In genomic region chr3:9422712-9423424, GRCh38 we compare ENCODE assay signal across 8 cellular contexts. TPM values are rescaled to one million over a fixed set of nuclear protein-coding genes. Genes with fewer than 3 reads are reported as not detected.
DNase-seq lines count a peak whose midpoint lies in the region; ATAC-seq, FAIRE-seq and TF ChIP-seq lines count a peak whose summit lies in the region.

No MANE protein-coding gene starts in this region.

- H3K9me3 ChIP-seq in SK-N-SH (no peaks in the 10 kb centered on the region), HepG2 (ENCODE audit: low read length) (no peaks in the 10 kb centered on the region), stomach (no peaks in the 10 kb centered on the region)

- TF ChIP-seq CTCF in NB4 (IDR thresholded peaks at IDR 0.05; ENCODE audit: low read depth, low read length): peak; percentile 10
- peak; percentile 77 for TF ChIP-seq CTCF in SK-N-SH (IDR thresholded peaks at IDR 0.05)
- TF ChIP-seq CTCF in dorsolateral prefrontal cortex (IDR thresholded peaks at IDR 0.05 in 54 of 56, conservative IDR thresholded peaks at IDR 0.05 in 2 of 56; ENCODE audit: low read depth in 1 of 56, partially characterized antibody in 56 of 56): peak in 52 of 56 donors; percentile 29 to 70 (median 50)
- TF ChIP-seq CTCF in HepG2 (CRISPR knock-in tag; IDR thresholded peaks at IDR 0.05): peak; percentile 40
- TF ChIP-seq CTCF in stomach (IDR thresholded peaks at IDR 0.05): peak in 5 of 7 experiments; percentile 23 to 48 (median 42)

- no peak for TF ChIP-seq POLR2A in NB4 (IDR thresholded peaks at IDR 0.05; ENCODE audit: extremely low read depth, insufficient read length)
- TF ChIP-seq POLR2A in HepG2 (IDR thresholded peaks at IDR 0.05; ENCODE audit: insufficient read depth in 1 of 2, low read depth in 2 of 2, low read length in 2 of 2): peak; percentile 24 to 67; a peak in 2 of 4 replicates
- TF ChIP-seq POLR2A in stomach (IDR thresholded peaks at IDR 0.05): no peak

- ATAC-seq in HepG2 (peak; percentile 99), HG02870 (IDR thresholded peaks at IDR 0.05; ENCODE audit: unreplicated experiment) (no peak)

- WGBS in SK-N-SH (ENCODE audit: low lambda C conversion rate): 3% methylated on average over 5 of the region's 5 CpGs
- WGBS in HepG2 (ENCODE audit: low lambda C conversion rate): 0% methylated on average over 5 of the region's 5 CpGs
- WGBS in stomach, 5 donors: 6 to 19% (median 12%) methylated on average over 5 of the region's 5 CpGs

- H3K4me3 ChIP-seq in NB4 (ENCODE audit: low read depth, low read length) (no peak overlapping the region), SK-N-SH (ENCODE audit: low read depth in 2 of 2, low read length in 1 of 2) (peak overlapping the region; percentile 10 to 45; a peak in 1 of 4 replicates), dorsolateral prefrontal cortex (peak overlapping the region in 43 of 59 donors; percentile 0 to 48 (median 21)), HepG2 (replicated peaks in 1 of 3; ENCODE audit: insufficient read depth in 1 of 3, low read depth in 2 of 3, low read length in 3 of 3) (peak overlapping the region in 2 of 3 experiments; percentile 15 to 35; a peak in 3 of 6 replicates), stomach (no peak overlapping the region)

- in situ Hi-C loops in HepG2 (cut with HindIII; ENCODE audit: extremely low pct_ligation_motif_present, low pct_unique_long_range_greater_than_20kb): no loop called here

- H3K9me2 ChIP-seq in SK-N-SH: no peaks in the 10 kb centered on the region

- H3K79me2 ChIP-seq in SK-N-SH (ENCODE audit: insufficient read depth): peaks cover 95% of the 10 kb centered on the region
- H3K79me2 ChIP-seq in HepG2 (ENCODE audit: insufficient read depth, low read length): peaks cover 94% of the 10 kb centered on the region

- TSS peak; percentile 49 for BruUV-seq in HepG2 (replicated peaks; lab: Mats Ljungman, UMichigan)

- H4K20me1 ChIP-seq in SK-N-SH (ENCODE audit: insufficient read depth): peaks cover 67% of the 10 kb centered on the region
- peaks cover 12% of the 10 kb centered on the region; the same call in 1 of the 2 replicates for H4K20me1 ChIP-seq in HepG2 (ENCODE audit: insufficient read depth, low read length)

- intact Hi-C loops in dorsolateral prefrontal cortex (cut with DNase I): loop anchor here (1.0 to 10.0 kb wide), 4 partner anchors 25 to 61 kb away; partner anchors contain the start of genes THUMPD3 (in 2 of the 2) and SETD5 (in 1 of the 2)
- intact Hi-C loops in HepG2 (cut with micrococcal nuclease; ENCODE audit: unreplicated experiment): loop anchor here (1.0 to 5.0 kb wide), 4 partner anchors 26 to 70 kb away; partner anchors contain the start of gene SETD5
- intact Hi-C loops in stomach (cut with DNase I; ENCODE audit: low total_unique reads): no loop called here

- H3K27me3 ChIP-seq in SK-N-SH (ENCODE audit: insufficient read depth) (no peaks in the 10 kb centered on the region), dorsolateral prefrontal cortex (no peaks in the 10 kb centered on the region), HepG2 (ENCODE audit: control insufficient read depth in 1 of 2, insufficient read depth in 2 of 2, low read length in 2 of 2) (no peaks in the 10 kb centered on the region), stomach (no peaks in the 10 kb centered on the region)

- no peak for DNase-seq in activated CD4-positive, alpha-beta T cell treated with anti-CD3 and anti-CD28 coated beads, Interleukin-2, amount 10 ng/mL, durations not matched to agents 7 days and 5 days
- no peak for DNase-seq in activated CD4-positive, alpha-beta T cell treated with anti-CD3 and anti-CD28 coated beads for 1 hour
- peak; percentile 84 for DNase-seq in NB4 (ENCODE audit: low read depth)
- DNase-seq in SK-N-SH: peak; percentile 74
- DNase-seq in dorsolateral prefrontal cortex: peak in 9 of 10 donors; percentile 62 to 94 (median 75)
- peak; percentile 98 for DNase-seq in HepG2 (ENCODE audit: low spot score)
- DNase-seq in stomach: peak; percentile 87

- FAIRE-seq in HepG2 (lab: Jason Lieb, UNC): peak; percentile 97

- peaks cover 46% of the 10 kb centered on the region for H3K4me1 Mint-ChIP-seq in activated CD4-positive, alpha-beta T cell treated with anti-CD3 and anti-CD28 coated beads, Interleukin-2, amount 10 ng/mL, durations not matched to agents 7 days and 5 days

- POLR2A ChIA-PET in activated CD4-positive, alpha-beta T cell treated with anti-CD3 and anti-CD28 coated beads, Interleukin-2, amount 10 ng/mL, durations not matched to agents 7 days and 5 days (lab: Charles Lee): no interaction called here
- POLR2A ChIA-PET in SK-N-SH (lab: Yijun Ruan, JAX): interaction anchor here (2.2 kb wide), 1 partner anchor 26 kb away, joined by 11 read pairs; the partner anchor contains the start of gene SETD5
- POLR2A ChIA-PET in HepG2 (lab: Yijun Ruan, JAX): interaction anchor here (1.3 to 7.8 kb wide), 4 partner anchors 11 to 70 kb away, joined by 4 to 81 read pairs (median 6); partner anchors contain the start of genes SETD5 and THUMPD3

- H3K4me3 Mint-ChIP-seq in activated CD4-positive, alpha-beta T cell treated with anti-CD3 and anti-CD28 coated beads, Interleukin-2, amount 10 ng/mL, durations not matched to agents 7 days and 5 days: no peak overlapping the region

- H3K27ac Mint-ChIP-seq in activated CD4-positive, alpha-beta T cell treated with anti-CD3 and anti-CD28 coated beads, Interleukin-2, amount 10 ng/mL, durations not matched to agents 7 days and 5 days: peak overlapping the region; percentile 10

- TF ChIP-seq EP300 in SK-N-SH (IDR thresholded peaks at IDR 0.05; ENCODE audit: borderline replicate concordance in 1 of 2, low read depth in 1 of 2, low read length in 1 of 2) (peak; percentile 53 to 72; a peak in 3 of 4 replicates), HepG2 (IDR thresholded peaks at IDR 0.05; ENCODE audit: low read depth in 2 of 2, low read length in 2 of 2) (peak in 1 of 2 experiments; percentile 32; a peak in 2 of 4 replicates), HepG2 (CRISPR knock-in tag; IDR thresholded peaks at IDR 0.05; ENCODE audit: borderline replicate concordance) (peak; percentile 86), stomach (IDR thresholded peaks at IDR 0.05) (no peak)

- peak overlapping the region; percentile 80 for H3K4me2 ChIP-seq in SK-N-SH
- peak overlapping the region; percentile 73 for H3K4me2 ChIP-seq in HepG2 (ENCODE audit: low read depth, low read length)

- peaks cover 31% of the 10 kb centered on the region for H3K36me3 Mint-ChIP-seq in activated CD4-positive, alpha-beta T cell treated with anti-CD3 and anti-CD28 coated beads, Interleukin-2, amount 10 ng/mL, durations not matched to agents 7 days and 5 days (ENCODE audit: low read depth)

- no peaks in the 10 kb centered on the region for H3K9me3 Mint-ChIP-seq in activated CD4-positive, alpha-beta T cell treated with anti-CD3 and anti-CD28 coated beads, Interleukin-2, amount 10 ng/mL, durations not matched to agents 7 days and 5 days

- H3K36me3 ChIP-seq in SK-N-SH (replicated peaks in 1 of 2; ENCODE audit: control insufficient read depth in 1 of 2, insufficient read depth in 2 of 2, low read length in 1 of 2) (peaks cover 22 to 38% of the 10 kb centered on the region in 2 experiments), HepG2 (replicated peaks in 1 of 2; ENCODE audit: control insufficient read depth in 1 of 2, insufficient read depth in 2 of 2, low read length in 2 of 2) (peaks cover 6 to 22% of the 10 kb centered on the region in 2 experiments), stomach (peaks cover 0 to 29% (median 21%) of the 10 kb centered on the region in 4 donors)

- H2AFZ ChIP-seq in SK-N-SH (ENCODE audit: low read depth): 0 out of 2 replicates have a peak overlapping the region, but pooled peaks have one; percentile 28
- H2AFZ ChIP-seq in HepG2 (ENCODE audit: low read length): no peak overlapping the region

- H3K4me1 ChIP-seq in SK-N-SH (ENCODE audit: control insufficient read depth in 1 of 2, insufficient read depth in 2 of 2, low read depth in 1 of 2, low read length in 1 of 2): peaks cover 31 to 61% of the 10 kb centered on the region in 2 experiments
- H3K4me1 ChIP-seq in HepG2 (ENCODE audit: insufficient read depth, low read length): peaks cover 89% of the 10 kb centered on the region
- H3K4me1 ChIP-seq in stomach: peaks cover 16 to 82% (median 58%) of the 10 kb centered on the region in 4 donors

- H3K27ac ChIP-seq in SK-N-SH (ENCODE audit: low read depth in 2 of 2, low read length in 1 of 2) (peak overlapping the region; percentile 99 to 100), dorsolateral prefrontal cortex (peak overlapping the region; percentile 33 to 97 (median 90)), HepG2 (ENCODE audit: extremely low read length, insufficient read depth, low read length) (peak overlapping the region; percentile 60), stomach (peak overlapping the region; percentile 1 to 82 (median 81))

- TF ChIP-seq RAD21 in SK-N-SH (IDR thresholded peaks at IDR 0.05; ENCODE audit: low read length) (peak; percentile 72), HepG2 (CRISPR knock-in tag; IDR thresholded peaks at IDR 0.05) (peak; percentile 58)

- CTCF ChIA-PET in activated CD4-positive, alpha-beta T cell treated with anti-CD3 and anti-CD28 coated beads, Interleukin-2, amount 10 ng/mL, durations not matched to agents 7 days and 5 days (lab: Charles Lee): interaction anchor here (1.0 to 1.5 kb wide), 2 partner anchors 24 to 60 kb away, joined by 3 read pairs; partner anchors contain the start of gene THUMPD3
- CTCF ChIA-PET in SK-N-SH (lab: Yijun Ruan, JAX) (interaction anchor here (0.7 to 5.0 kb wide), 7 partner anchors 12 to 83 kb away, joined by 3 to 26 read pairs (median 4); no protein-coding TSS in a partner anchor), HepG2 (lab: Yijun Ruan, JAX; ENCODE audit: low intra/inter-chr PET ratio, low total read pairs) (interaction anchor here (1.4 kb wide), 1 partner anchor 69 kb away, joined by 4 read pairs; no protein-coding TSS in a partner anchor)

- no peaks in the 10 kb centered on the region for H3K27me3 Mint-ChIP-seq in activated CD4-positive, alpha-beta T cell treated with anti-CD3 and anti-CD28 coated beads, Interleukin-2, amount 10 ng/mL, durations not matched to agents 7 days and 5 days

- H3F3A ChIP-seq in SK-N-SH (replicated peaks; ENCODE audit: insufficient read depth): peaks cover 59% of the 10 kb centered on the region

- H3K9ac ChIP-seq in SK-N-SH: peak overlapping the region; percentile 84
- H3K9ac ChIP-seq in HepG2 (ENCODE audit: insufficient read depth, low read depth, low read length): peak overlapping the region; percentile 48

RNA-seq across cellular contexts. Expression of gene SETD5, which starts 25.5 kb away (rescaled TPM):
- 100 to 1,000 TPM; 111 to 129 TPM for total RNA-seq in activated CD4-positive, alpha-beta T cell treated with anti-CD3 and anti-CD28 coated beads, Interleukin-2, amount 10 ng/mL, durations not matched to agents 7 days and 5 days
- 32.3 and 39.5 TPM in 2 replicates for polyA plus RNA-seq in SK-N-SH (2012; rRNA removed)
- polyA plus RNA-seq in SK-N-SH (2012; cell fraction: cytosol; rRNA removed): 29.8 and 30.6 TPM in 2 replicates
- 105 and 136 TPM in 2 replicates for polyA plus RNA-seq in SK-N-SH (2012; cell fraction: nucleus; rRNA removed)
- total RNA-seq in dorsolateral prefrontal cortex: 100 to 1,000 TPM; 112 to 213 (median 164) TPM
- total RNA-seq in HepG2 (2016; rRNA removed; fragmentation: Illumina TruSeq; extraction: Trizol): 40.6 and 46.8 TPM in 2 replicates
- total RNA-seq in HepG2 (2016; cell fraction: cytosol; rRNA removed; fragmentation: Illumina TruSeq; extraction: Trizol; ENCODE audit: low read depth): 26.3 and 27.9 TPM in 2 replicates
- total RNA-seq in HepG2 (2016; cell fraction: insoluble cytoplasmic fraction; rRNA removed; fragmentation: Illumina TruSeq; extraction: Trizol): 35.8 and 43.9 TPM in 2 replicates
- total RNA-seq in HepG2 (2016; cell fraction: membrane; rRNA removed; fragmentation: Illumina TruSeq; extraction: Trizol): 26.2 and 27.3 TPM in 2 replicates
- 98.3 and 114 TPM in 2 replicates for total RNA-seq in HepG2 (2016; cell fraction: nucleus; rRNA removed; fragmentation: Illumina TruSeq; extraction: Trizol)
- polyA plus RNA-seq in HepG2 (2011; rRNA removed): 79.8 and 95.8 TPM in 2 replicates
- polyA plus RNA-seq in HepG2 (2011; cell fraction: cytosol; rRNA removed): 26.9 and 32.4 TPM in 2 replicates
- 146 and 182 TPM in 2 replicates for polyA plus RNA-seq in HepG2 (2011; cell fraction: nucleus; rRNA removed)
- polyA plus RNA-seq in HepG2 (2012): 71.2 and 71.4 TPM in 2 replicates
- 1.9 and 2.5 TPM in 2 replicates for polyA plus RNA-seq in HepG2 (2016; cell fraction: cytosol; fragmentation: Illumina TruSeq; extraction: Trizol; ENCODE audit: low read depth)
- 30.4 and 34.5 TPM in 2 replicates for polyA plus RNA-seq in HepG2 (2016; cell fraction: insoluble cytoplasmic fraction; fragmentation: Illumina TruSeq; extraction: Trizol; ENCODE audit: low read depth)
- 7.4 and 7.5 TPM in 2 replicates for polyA plus RNA-seq in HepG2 (2016; cell fraction: membrane; fragmentation: Illumina TruSeq; extraction: Trizol; ENCODE audit: low read depth)
- polyA plus RNA-seq in HepG2 (2016; cell fraction: nucleus; fragmentation: Illumina TruSeq; extraction: Trizol; ENCODE audit: insufficient read depth, low read depth): 137 and 159 TPM in 2 replicates
- polyA minus RNA-seq in HepG2 (2011; rRNA and poly(A)+ RNA removed; ENCODE audit: low replicate concordance): 83.8 and 106 TPM in 2 replicates
- polyA minus RNA-seq in HepG2 (2011; cell fraction: cytosol; rRNA and poly(A)+ RNA removed): 48.4 and 58.5 TPM in 2 replicates
- 243 and 288 TPM in 2 replicates for polyA minus RNA-seq in HepG2 (2011; cell fraction: nucleus; rRNA and poly(A)+ RNA removed)
- total RNA-seq in stomach: 100 to 1,000 TPM in 4 of 5 donors, 10 to 100 TPM in 1; 79.4 to 431 (median 150) TPM
- polyA plus RNA-seq in stomach: 10 to 100 TPM; 11.2 to 16.3 (median 11.3) TPM

Comparison
In these comparisons a context has a peak if more than half of its experiments do, and no peak if none do; other contexts are left out.
1. DNase-seq: peak in NB4 (single experiment), SK-N-SH (single experiment), dorsolateral prefrontal cortex (9 of 10), HepG2 (single experiment) and stomach (single experiment); none in activated CD4-positive, alpha-beta T cell treated with anti-CD3 and anti-CD28 coated beads, Interleukin-2, amount 10 ng/mL, durations not matched to agents 7 days and 5 days (single experiment) and activated CD4-positive, alpha-beta T cell treated with anti-CD3 and anti-CD28 coated beads for 1 hour (single experiment).
2. H3K4me3 ChIP-seq: peak in SK-N-SH (2 of 2), dorsolateral prefrontal cortex (43 of 59) and HepG2 (2 of 3); none in NB4 (single experiment) and stomach (0 of 4).
3. CTCF ChIP-seq: peak in every context shown above with its lines; median percentile 77 in SK-N-SH; 50 in dorsolateral prefrontal cortex; 42 in stomach; 40 in HepG2; 10 in NB4.
4. POLR2A ChIP-seq: peak in HepG2 (2 of 2); none in NB4 (single experiment) and stomach (0 of 4).
5. Peak in every context shown above with its lines, with median percentiles within 50 percentile points of each other: H3K27ac ChIP-seq.